ENCODE assay signal across 1 cellular context in the genomic region with DNA sequence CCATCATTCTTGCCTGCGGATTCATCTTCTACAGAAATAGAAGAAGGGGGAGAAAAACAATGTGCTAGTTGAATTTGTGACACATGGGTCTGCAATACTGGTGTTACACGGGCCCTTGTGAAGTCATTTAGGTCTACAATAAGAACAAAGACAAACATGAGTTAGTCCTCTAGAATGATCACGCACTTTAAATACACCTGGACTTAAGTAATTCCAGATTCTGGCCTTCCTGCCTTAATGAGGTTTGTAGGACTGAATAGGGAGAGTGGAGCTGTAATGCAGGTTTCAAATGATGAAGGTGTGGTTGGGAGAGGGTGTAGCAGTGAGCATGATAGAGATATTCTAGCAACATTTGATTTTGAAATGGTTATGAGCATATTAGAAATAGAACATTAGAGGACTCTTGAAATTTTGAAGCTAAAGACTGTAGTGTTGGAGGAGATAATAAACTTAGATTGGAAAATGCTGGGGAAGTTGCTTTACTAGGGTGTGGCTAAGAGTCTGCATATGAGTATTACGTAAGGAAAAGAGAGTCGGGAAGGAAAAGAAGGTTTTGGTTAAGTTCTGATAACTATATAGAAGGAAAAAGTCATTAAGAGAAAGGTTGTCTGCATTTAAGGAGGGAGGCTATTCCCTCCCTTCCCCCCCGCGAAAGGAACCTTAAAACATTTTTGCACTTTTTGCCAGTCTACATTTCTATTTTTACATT.
TF ChIP-seq lines count a peak whose summit lies in the region.

No MANE protein-coding gene starts in this region.

TF ChIP-seq in K562, 482 proteins besides CTCF, POLR2A, EP300 and RAD21 (continues in another document):
- TF ChIP-seq CEBPG (CRISPR knock-in tag; IDR thresholded peaks at IDR 0.05) = no peak
- peak; percentile 56 to 57; a peak in 2 of 4 replicates for TF ChIP-seq CEBPG (tag; conservative IDR thresholded peaks at IDR 0.05 in 1 of 2, IDR thresholded peaks at IDR 0.05 in 1 of 2)
- no peak for TF ChIP-seq ZZZ3 (IDR thresholded peaks at IDR 0.05)
- no peak for TF ChIP-seq HIVEP1 (CRISPR knock-in tag; IDR thresholded peaks at IDR 0.05)
- TF ChIP-seq MLLT1 (IDR thresholded peaks at IDR 0.05) = 0 out of 4 replicates have a peak, but pooled peaks of 1 of the 2 experiments have one; percentile 13
- no peak for TF ChIP-seq ZNF609 (CRISPR knock-in tag; IDR thresholded peaks at IDR 0.05; ENCODE audit: borderline replicate concordance)
- peak; percentile 38; the same call in 1 of the 2 replicates for TF ChIP-seq PBX2 (CRISPR knock-in tag; IDR thresholded peaks at IDR 0.05; ENCODE audit: low read depth)
- TF ChIP-seq PBX2 (tag; conservative IDR thresholded peaks at IDR 0.05; ENCODE audit: low read depth) = no peak; the same call in 1 of the 2 replicates
- TF ChIP-seq E4F1 (CRISPR knock-in tag; IDR thresholded peaks at IDR 0.05; ENCODE audit: borderline replicate concordance) = no peak
- TF ChIP-seq CREB1 (IDR thresholded peaks at IDR 0.05) = no peak
- no peak for TF ChIP-seq CREB1 (CRISPR knock-in tag; IDR thresholded peaks at IDR 0.05)
- TF ChIP-seq SMARCE1 (IDR thresholded peaks at IDR 0.05) = no peak
- peak; percentile 66; the same call in 1 of the 2 replicates for TF ChIP-seq CEBPB (tag; IDR thresholded peaks at IDR 0.05)
- TF ChIP-seq ZNF717 (CRISPR knock-in tag; IDR thresholded peaks at IDR 0.05) = peak; percentile 58; the same call in 1 of the 2 replicates
- no peak for TF ChIP-seq HDAC8 (tag; IDR thresholded peaks at IDR 0.05)
- no peak for TF ChIP-seq ZNF696 (CRISPR knock-in tag; conservative IDR thresholded peaks at IDR 0.05)
- TF ChIP-seq LEF1 (IDR thresholded peaks at IDR 0.05) = 0 out of 2 replicates have a peak, but pooled peaks have one; percentile 34
- TF ChIP-seq BACH1 (tag; IDR thresholded peaks at IDR 0.05) = peak; percentile 82; the same call in 1 of the 2 replicates
- TF ChIP-seq YY1 (IDR thresholded peaks at IDR 0.05; ENCODE audit: borderline replicate concordance in 1 of 3, control insufficient read depth in 1 of 3, extremely low read depth in 1 of 3, insufficient read depth in 3 of 3, insufficient read length in 1 of 3, insufficient replicate concordance in 2 of 3, low read depth in 1 of 3, low read length in 2 of 3) = no peak
- no peak for TF ChIP-seq ZBTB11 (CRISPR knock-in tag; IDR thresholded peaks at IDR 0.05)
- no peak for TF ChIP-seq NR2C2 (CRISPR knock-in tag; IDR thresholded peaks at IDR 0.05)
- TF ChIP-seq NR2C2 (tag; IDR thresholded peaks at IDR 0.05) = peak; percentile 87; the same call in 1 of the 2 replicates
- TF ChIP-seq LCOR (CRISPR knock-in tag; IDR thresholded peaks at IDR 0.05) = no peak
- 0 out of 4 replicates have a peak, but pooled peaks have one; percentile 10 to 19 for TF ChIP-seq ARNT (IDR thresholded peaks at IDR 0.05)
- 0 out of 2 replicates have a peak, but pooled peaks have one; percentile 2 for TF ChIP-seq PML (IDR thresholded peaks at IDR 0.05; ENCODE audit: low read length)
- TF ChIP-seq SMARCA4 (IDR thresholded peaks at IDR 0.05) = peak; percentile 9; the same call in 1 of the 2 replicates
- TF ChIP-seq NKRF (IDR thresholded peaks at IDR 0.05; ENCODE audit: borderline replicate concordance) = peak; percentile 17; the same call in 1 of the 2 replicates
- TF ChIP-seq MEIS2 (IDR thresholded peaks at IDR 0.05; ENCODE audit: partially characterized antibody) = peak; percentile 91
- peak; percentile 59; the same call in 1 of the 2 replicates for TF ChIP-seq THRAP3 (IDR thresholded peaks at IDR 0.05; ENCODE audit: borderline replicate concordance)
- TF ChIP-seq ZNF395 (CRISPR knock-in tag; IDR thresholded peaks at IDR 0.05) = 0 out of 2 replicates have a peak, but pooled peaks have one; percentile 10
- TF ChIP-seq, protein P1, sequence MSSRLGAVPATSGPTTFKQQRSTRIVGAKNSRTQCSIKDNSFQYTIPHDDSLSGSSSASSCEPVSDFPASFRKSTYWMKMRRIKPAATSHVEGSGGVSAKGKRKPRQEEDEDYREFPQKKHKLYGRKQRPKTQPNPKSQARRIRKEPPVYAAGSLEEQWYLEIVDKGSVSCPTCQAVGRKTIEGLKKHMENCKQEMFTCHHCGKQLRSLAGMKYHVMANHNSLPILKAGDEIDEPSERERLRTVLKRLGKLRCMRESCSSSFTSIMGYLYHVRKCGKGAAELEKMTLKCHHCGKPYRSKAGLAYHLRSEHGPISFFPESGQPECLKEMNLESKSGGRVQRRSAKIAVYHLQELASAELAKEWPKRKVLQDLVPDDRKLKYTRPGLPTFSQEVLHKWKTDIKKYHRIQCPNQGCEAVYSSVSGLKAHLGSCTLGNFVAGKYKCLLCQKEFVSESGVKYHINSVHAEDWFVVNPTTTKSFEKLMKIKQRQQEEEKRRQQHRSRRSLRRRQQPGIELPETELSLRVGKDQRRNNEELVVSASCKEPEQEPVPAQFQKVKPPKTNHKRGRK (tag; IDR thresholded peaks at IDR 0.05) = peak; percentile 29; the same call in 1 of the 2 replicates
